9 cellular contexts compared by ENCODE assay signal in the genomic region with DNA sequence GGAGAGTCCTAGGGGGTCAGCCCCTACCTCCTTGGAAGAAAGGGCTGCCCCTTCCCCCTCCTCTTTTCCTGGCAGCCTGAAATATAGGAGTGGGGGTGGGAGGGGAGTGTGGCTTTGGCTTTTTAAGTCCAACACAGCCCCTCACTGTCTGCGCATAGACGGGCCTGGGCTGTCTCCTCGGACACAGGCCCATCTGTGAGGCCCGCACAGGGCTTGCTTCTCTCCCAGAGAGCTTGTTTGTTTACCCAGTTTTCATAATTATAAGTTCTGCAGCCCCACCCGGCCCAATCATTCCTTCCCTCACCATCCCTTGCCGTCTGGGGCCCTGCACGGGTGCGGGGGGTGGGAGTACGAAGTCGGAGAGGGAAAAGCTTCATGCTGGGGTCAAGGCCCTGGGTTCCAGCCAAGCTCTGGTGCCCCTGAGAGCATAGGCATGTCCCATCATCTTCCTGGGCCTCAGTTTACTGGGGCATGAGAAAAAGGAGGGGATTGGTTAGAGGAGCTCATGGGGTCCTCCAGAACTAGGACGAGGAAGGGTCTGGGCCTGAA. TPM values are rescaled to one million over a fixed set of nuclear protein-coding genes. Genes with fewer than 3 reads are reported as not detected.
DNase-seq lines count a peak whose midpoint lies in the region; ATAC-seq and TF ChIP-seq lines count a peak whose summit lies in the region.
"Had no signal": no experiment of that assay in that cellular context is flagged by ENCODE, and none has a peak within 500 bp of the region (broad histone marks: within the 10 kb centered on the region; RNA-seq: fewer than 3 reads in every experiment).

No MANE protein-coding gene starts in this region.

- H3K27ac ChIP-seq in ACC112 (ENCODE audit: low read depth, low read length) = peak overlapping the region; percentile 86
- peak overlapping the region; percentile 80 for H3K27ac ChIP-seq in neural progenitor cell
- H3K27ac ChIP-seq: VCaP had no signal

- H3K4me1 Mint-ChIP-seq in neural progenitor cell = peaks cover 76% of the 10 kb centered on the region

- H3K79me2 ChIP-seq in ACC112 (ENCODE audit: control insufficient read depth, insufficient read depth, low read length, unreplicated experiment) (peaks cover 93% of the 10 kb centered on the region), neural progenitor cell (ENCODE audit: low read depth) (peaks cover 29% of the 10 kb centered on the region)

- H3K9me3 Mint-ChIP-seq in neural progenitor cell = no peaks in the 10 kb centered on the region

- in situ Hi-C loops in GM13976 (cut with MboI; ENCODE audit: low sequenced_read_pairs, unreplicated experiment) = no loop called here

- H3K27ac Mint-ChIP-seq in neural progenitor cell = peak overlapping the region; percentile 82

- H3K36me3 ChIP-seq in ACC112 (ENCODE audit: insufficient read depth, low read length) (peaks cover 21% of the 10 kb centered on the region), neural progenitor cell (no peaks in the 10 kb centered on the region)

- peaks cover 14% of the 10 kb centered on the region for H3K27me3 Mint-ChIP-seq in neural progenitor cell (ENCODE audit: insufficient read depth, low read depth)

- peaks cover 26% of the 10 kb centered on the region for H3F3A ChIP-seq in neural progenitor cell (ENCODE audit: low read depth)

- H3K27me3 ChIP-seq in ACC112 (ENCODE audit: insufficient read depth, low read length) = no peaks in the 10 kb centered on the region
- no peaks in the 10 kb centered on the region for H3K27me3 ChIP-seq in neural progenitor cell

- H2AFZ ChIP-seq in ACC112 (ENCODE audit: low read length, unreplicated experiment) = no peak overlapping the region
- H2AFZ ChIP-seq in neural progenitor cell (replicated peaks) = no peak overlapping the region

- H3K4me3 Mint-ChIP-seq in neural progenitor cell = peak overlapping the region; percentile 4

- ATAC-seq in HG03135 (IDR thresholded peaks at IDR 0.05; ENCODE audit: unreplicated experiment) (no peak), HG03460 (IDR thresholded peaks at IDR 0.05; ENCODE audit: unreplicated experiment) (no peak)

- H3K9me3 ChIP-seq in neural progenitor cell (ENCODE audit: low read depth) = no peaks in the 10 kb centered on the region

- no peak overlapping the region for H3K4me2 ChIP-seq in neural progenitor cell

- no peak overlapping the region for H3K9ac ChIP-seq in neural progenitor cell

- H4K20me1 ChIP-seq in neural progenitor cell (ENCODE audit: low read depth) = peaks cover 8% of the 10 kb centered on the region

- peaks cover 87% of the 10 kb centered on the region for H3K4me1 ChIP-seq in ACC112 (ENCODE audit: control insufficient read depth, insufficient read depth, low read length, unreplicated experiment)
- peaks cover 40% of the 10 kb centered on the region for H3K4me1 ChIP-seq in neural progenitor cell

- DNase-seq in NCI-H2227 (lab: John Stamatoyannopoulos, UW; ENCODE audit: unreplicated experiment) (peak; percentile 8), dedifferentiated amniotic fluid mesenchymal stem cell (ENCODE audit: extremely low spot score) (peak; percentile 36), neural progenitor cell (ENCODE audit: low spot score) (no peak), GM13976 (ENCODE audit: low spot score) (no peak), NCI-H526 (lab: John Stamatoyannopoulos, UW) (no peak)

- H3K36me3 Mint-ChIP-seq in neural progenitor cell = peaks cover 3% of the 10 kb centered on the region

- TF ChIP-seq CTCF in neural progenitor cell (IDR thresholded peaks at IDR 0.05) (no peak), GM13976 (IDR thresholded peaks at IDR 0.05; ENCODE audit: borderline replicate concordance, control extremely low read depth, extremely low read depth, insufficient read depth, missing control alignments) (no peak)

- H3K4me3 ChIP-seq in ACC112 (ENCODE audit: low read depth, low read length) (peak overlapping the region; percentile 38), neural progenitor cell (no peak overlapping the region)

RNA-seq across cellular contexts. Expression of a gene that starts 54.0 kb away (rescaled TPM):
- 12.0 and 23.1 TPM in 2 replicates for total RNA-seq in neural progenitor cell (ENCODE audit: low replicate concordance)

Comparison
In these comparisons a context has a peak if more than half of its experiments do, and no peak if none do; other contexts are left out.
1. DNase-seq: peak in NCI-H2227 (single experiment) and dedifferentiated amniotic fluid mesenchymal stem cell (single experiment); none in neural progenitor cell (single experiment), GM13976 (single experiment) and NCI-H526 (0 of 2).